In genomic region chr13:77267362-77267761, GRCh38 we compare ENCODE assay signal across 25 cellular contexts. TPM values are rescaled to one million over a fixed set of nuclear protein-coding genes. Genes with fewer than 3 reads are reported as not detected.
DNase-seq lines count a peak whose midpoint lies in the region; ATAC-seq, FAIRE-seq and TF ChIP-seq lines count a peak whose summit lies in the region.
"Had no signal": no experiment of that assay in that cellular context is flagged by ENCODE, and none has a peak within 500 bp of the region (broad histone marks: within the 10 kb centered on the region; RNA-seq: fewer than 3 reads in every experiment).

No MANE protein-coding gene starts in this region.

- FAIRE-seq in small intestine (lab: Jason Lieb, UNC): peak; percentile 75

- H3K9me3 ChIP-seq in adipocyte (ENCODE audit: control insufficient read depth, low read length) (no peaks in the 10 kb centered on the region), small intestine (ENCODE audit: control insufficient read depth, low read depth) (no peaks in the 10 kb centered on the region)
- H3K9me3 ChIP-seq: adrenal gland, Caco-2, heart left ventricle had no signal

- no peaks in the 10 kb centered on the region for H3K27me3 ChIP-seq in adipocyte (replicated peaks; ENCODE audit: control insufficient read depth, insufficient read depth, low read length)
- H3K27me3 ChIP-seq in small intestine (ENCODE audit: control insufficient read depth in 2 of 2, insufficient read depth in 2 of 2, low read length in 2 of 2): no peaks in the 10 kb centered on the region
- H3K27me3 ChIP-seq: adrenal gland, heart left ventricle had no signal

- no peak for ATAC-seq in GM18858 (IDR thresholded peaks at IDR 0.05; ENCODE audit: unreplicated experiment)
- ATAC-seq: GM23338, heart left ventricle had no signal

- H3K4me1 ChIP-seq in adipocyte (ENCODE audit: control insufficient read depth, insufficient read depth, low read length) (peaks cover 12% of the 10 kb centered on the region), small intestine (ENCODE audit: control insufficient read depth in 2 of 2, insufficient read depth in 1 of 2, low read depth in 1 of 2, low read length in 1 of 2) (no peaks in the 10 kb centered on the region)
- H3K4me1 ChIP-seq: adrenal gland, Caco-2, heart left ventricle had no signal

- no peak overlapping the region for H3K27ac ChIP-seq in small intestine (ENCODE audit: low read depth in 1 of 2, low read length in 1 of 2)
- H3K27ac ChIP-seq: adrenal gland, heart left ventricle had no signal

- H3K36me3 ChIP-seq in adipocyte (ENCODE audit: control insufficient read depth, insufficient read depth, low read length, severe bottlenecking) (peaks cover 99% of the 10 kb centered on the region), small intestine (ENCODE audit: control insufficient read depth in 2 of 2, insufficient read depth in 2 of 2, low read length in 2 of 2) (peaks cover 2 to 5% of the 10 kb centered on the region in 2 donors)

- H3K9ac ChIP-seq in adipocyte (ENCODE audit: low read length): peak overlapping the region; percentile 44

- no peak overlapping the region for H3K4me3 ChIP-seq in adipocyte (ENCODE audit: low read length)
- no peak overlapping the region for H3K4me3 ChIP-seq in foreskin fibroblast (ENCODE audit: low read depth in 1 of 2, low read length in 2 of 2)
- no peak overlapping the region for H3K4me3 ChIP-seq in small intestine (ENCODE audit: low read depth in 1 of 2, low read length in 2 of 2)
- H3K4me3 ChIP-seq: adrenal gland, GM23338, heart left ventricle had no signal

- TF ChIP-seq CTCF in foreskin fibroblast (IDR thresholded peaks at IDR 0.05; ENCODE audit: low read depth, low read length): no peak

- 63 to 93% (median 82%) methylated on average over 2 of the region's 2 CpGs for WGBS in small intestine, 3 donors

- DNase-seq in EL (peak; percentile 14), adipocyte (ENCODE audit: low read depth) (peak; percentile 10), foreskin fibroblast (peak; percentile 2 to 53), small intestine (no peak), RPMI8226 (no peak), UCSD-AML1 (lab: John Stamatoyannopoulos, UW; ENCODE audit: unreplicated experiment) (no peak), NCI-H2107 (lab: John Stamatoyannopoulos, UW) (no peak)
- DNase-seq: activated CD4-positive, alpha-beta memory T cell treated with anti-CD3 and anti-CD28 coated beads for 36 hours; activated CD4-positive, alpha-beta T cell treated with anti-CD3 and anti-CD28 coated beads for 1 hour; activated CD8-positive, alpha-beta memory T cell treated with anti-CD3 and anti-CD28 coated beads, Interleukin-2, amount 50 U/mL, for 48 hours; activated naive CD4-positive, alpha-beta T cell treated with anti-CD3 and anti-CD28 coated beads for 36 hours; adrenal gland; Caco-2; DMS53; GDM1; heart left ventricle; HFFc6; NCI-H1048; NCI-H446 treated with DMSO at 0.1 percent for 48 hours; NCI-H82; stimulated activated CD4-positive, alpha-beta T cell treated with anti-CD3 and anti-CD28 coated beads, Interleukin-15, amount 100 ng/mL, for 24 hours; stimulated activated CD4-positive, alpha-beta T cell treated with anti-CD3 and anti-CD28 coated beads, Interleukin-4, amount 100 ng/mL, for 4 hours; T-helper 2 cell had no signal

RNA-seq across cellular contexts. Expression of gene MYCBP2, which starts 59.5 kb away (rescaled TPM):
- polyA plus RNA-seq in small intestine: 10 to 100 TPM; 11.2 to 24.6 (median 22.4) TPM

Comparison
In these comparisons a context has a peak if more than half of its experiments do, and no peak if none do; other contexts are left out.
1. DNase-seq: peak in EL (single experiment), adipocyte (single experiment) and foreskin fibroblast (2 of 2); none in small intestine (single experiment), RPMI8226 (single experiment), UCSD-AML1 (single experiment) and NCI-H2107 (single experiment).